28 cellular contexts compared by ENCODE assay signal in genomic region chr17:41639492-41640473, GRCh38. TPM values are rescaled to one million over a fixed set of nuclear protein-coding genes. Genes with fewer than 3 reads are reported as not detected.
DNase-seq lines count a peak whose midpoint lies in the region; ATAC-seq, FAIRE-seq and TF ChIP-seq lines count a peak whose summit lies in the region.
"Had no signal": no experiment of that assay in that cellular context is flagged by ENCODE, and none has a peak within 500 bp of the region (broad histone marks: within the 10 kb centered on the region; RNA-seq: fewer than 3 reads in every experiment).

No MANE protein-coding gene starts in this region.

- FAIRE-seq in H1 (lab: Jason Lieb, UNC), result no peak
- FAIRE-seq: GM12892 had no signal

- H4K5ac ChIP-seq in H1 (ENCODE audit: insufficient read length, low read depth, low read length), result no peak overlapping the region

- H3K9me3 Mint-ChIP-seq in WTC11, result no peaks in the 10 kb centered on the region
- H3K9me3 Mint-ChIP-seq: CD14-positive monocyte; CD8-positive, alpha-beta memory T cell had no signal

- no peaks in the 10 kb centered on the region for H4K20me1 ChIP-seq in H1 (replicated peaks in 1 of 2; ENCODE audit: control insufficient read depth in 1 of 2, insufficient read depth in 2 of 2, low read length in 2 of 2)
- no peaks in the 10 kb centered on the region for H4K20me1 ChIP-seq in OCI-LY7 (ENCODE audit: insufficient read depth, low read length)

- H2BK20ac ChIP-seq in H1 (ENCODE audit: low read length), result peak overlapping the region; percentile 86; the same call in 1 of the 2 replicates

- H3K79me1 ChIP-seq in H1 (ENCODE audit: low read depth, low read length), result no peaks in the 10 kb centered on the region

- no peaks in the 10 kb centered on the region for H3K23me2 ChIP-seq in H1 (ENCODE audit: low read depth, low read length)

- H3K23ac ChIP-seq in H1 (ENCODE audit: insufficient read length), result no peak overlapping the region

- no TSS peak for BruUV-seq in OCI-LY7 (replicated peaks; lab: Mats Ljungman, UMichigan)

- intact Hi-C loops in OCI-LY7 (cut with micrococcal nuclease; ENCODE audit: unreplicated experiment), result no loop called here

- H3K4me3 Mint-ChIP-seq in WTC11, result no peak overlapping the region
- H3K4me3 Mint-ChIP-seq: CD14-positive monocyte; CD8-positive, alpha-beta memory T cell had no signal

- H3K18ac ChIP-seq in H1 (ENCODE audit: extremely low read depth, low read length), result no peak overlapping the region

- no peak overlapping the region; the same call in 1 of the 2 replicates for H2BK15ac ChIP-seq in H1 (ENCODE audit: low read length)

- H2BK12ac ChIP-seq in H1 (ENCODE audit: low read depth, low read length), result no peak overlapping the region

- no peaks in the 10 kb centered on the region for H3K79me2 ChIP-seq in H1 (ENCODE audit: control insufficient read depth in 1 of 2, insufficient read depth in 2 of 2, low read length in 2 of 2)
- H3K79me2 ChIP-seq in OCI-LY7 (ENCODE audit: insufficient read depth, low read depth, low read length), result no peaks in the 10 kb centered on the region

- H2AFZ ChIP-seq in H1 (ENCODE audit: low read length), result no peak overlapping the region
- no peak overlapping the region for H2AFZ ChIP-seq in OCI-LY7 (ENCODE audit: low read length)

- TF ChIP-seq EP300 in H1 (IDR thresholded peaks at IDR 0.05; ENCODE audit: borderline replicate concordance in 1 of 2, low read depth in 2 of 2, low read length in 2 of 2), result no peak

- no peaks in the 10 kb centered on the region for H3K36me3 Mint-ChIP-seq in WTC11
- H3K36me3 Mint-ChIP-seq: CD14-positive monocyte; CD8-positive, alpha-beta memory T cell had no signal

- POLR2A ChIA-PET in HEK293 (lab: Yijun Ruan, JAX) (interaction anchor here (0.7 kb wide), 1 partner anchor 280 kb away, joined by 4 read pairs; no protein-coding TSS in a partner anchor), WTC11 (lab: Charles Lee) (no interaction called here), H1 (lab: Charles Lee; ENCODE audit: partially characterized antibody) (interaction anchor here (0.7 to 1.4 kb wide), 5 partner anchors 12 to 392 kb away, joined by 3 to 5 read pairs (median 4); partner anchors contain the start of gene KRT17), OCI-LY7 (lab: Charles Lee) (interaction anchor here (0.6 kb wide), 1 partner anchor 14 kb away, joined by 6 read pairs; no protein-coding TSS in a partner anchor)

- H3K4me1 Mint-ChIP-seq in WTC11, result peaks cover 10% of the 10 kb centered on the region
- H3K4me1 Mint-ChIP-seq: CD8-positive, alpha-beta memory T cell had no signal

- no peak for TF ChIP-seq CTCF in HEK293 (tag by site-specific recombination; IDR thresholded peaks at IDR 0.05)
- TF ChIP-seq CTCF in WTC11 (IDR thresholded peaks at IDR 0.05), result no peak
- TF ChIP-seq CTCF in H1 (IDR thresholded peaks at IDR 0.05; ENCODE audit: control extremely low read depth in 1 of 3, insufficient read depth in 1 of 3, low read depth in 1 of 3, low read length in 3 of 3), result no peak
- TF ChIP-seq CTCF in OCI-LY7 (conservative IDR thresholded peaks at IDR 0.05; ENCODE audit: low read length), result no peak

- H3K9me3 ChIP-seq in HEK293 (ENCODE audit: control insufficient read depth, insufficient read depth, low read depth, low read length), result no peaks in the 10 kb centered on the region
- no peaks in the 10 kb centered on the region for H3K9me3 ChIP-seq in H1 (ENCODE audit: insufficient read depth in 2 of 2, low read depth in 1 of 2, low read length in 1 of 2)
- H3K9me3 ChIP-seq in OCI-LY7 (ENCODE audit: low read length), result no peaks in the 10 kb centered on the region
- H3K9me3 ChIP-seq: BE2C had no signal

- H3K14ac ChIP-seq in H1 (ENCODE audit: insufficient read length), result no peak overlapping the region

- CTCF ChIA-PET in HEK293 (lab: Yijun Ruan, JAX), result interaction anchor here (0.6 to 2.8 kb wide), 7 partner anchors 9 to 167 kb away, joined by 3 to 23 read pairs (median 4); partner anchors contain the start of gene KRT17
- CTCF ChIA-PET in WTC11 (lab: Charles Lee), result interaction anchor here (1.7 to 16.2 kb wide), 3 partner anchors 9 to 89 kb away, joined by 5 to 319 read pairs (median 11); no protein-coding TSS in a partner anchor
- CTCF ChIA-PET in H1 (lab: Charles Lee; ENCODE audit: partially characterized antibody), result interaction anchor here (0.7 to 20.4 kb wide), 6 partner anchors 9 to 90 kb away, joined by 3 to 492 read pairs (median 4); no protein-coding TSS in a partner anchor
- CTCF ChIA-PET in OCI-LY7 (lab: Charles Lee; ENCODE audit: unreplicated experiment), result no interaction called here

- TF ChIP-seq POLR2A in H1 (IDR thresholded peaks at IDR 0.05; ENCODE audit: control extremely low read depth in 1 of 2, low read depth in 2 of 2, low read length in 2 of 2), result no peak

- H2BK5ac ChIP-seq in H1 (ENCODE audit: low read depth, low read length), result 0 out of 2 replicates have a peak overlapping the region, but pooled peaks have one; percentile 3

- no peak for ATAC-seq in WTC11

- no peak overlapping the region for H4K91ac ChIP-seq in H1 (replicated peaks; ENCODE audit: insufficient read length, low read length)

- no peak overlapping the region for H3K4ac ChIP-seq in H1 (replicated peaks; ENCODE audit: insufficient read length, low read depth, low read length)

- H3K27ac Mint-ChIP-seq in WTC11, result no peak overlapping the region
- H3K27ac Mint-ChIP-seq: CD14-positive monocyte; CD8-positive, alpha-beta memory T cell had no signal

- H3K4me2 ChIP-seq in H1 (ENCODE audit: insufficient read depth in 1 of 2, low read depth in 2 of 2, low read length in 2 of 2), result no peak overlapping the region
- no peak overlapping the region for H3K4me2 ChIP-seq in OCI-LY7 (ENCODE audit: low read length)

- H3K4me3 ChIP-seq in HEK293 (ENCODE audit: low read depth, low read length) (no peak overlapping the region), H1 (ENCODE audit: extremely low read depth in 1 of 4, insufficient read depth in 2 of 4, low read depth in 3 of 4, low read length in 4 of 4) (no peak overlapping the region), OCI-LY7 (ENCODE audit: low read depth, low read length, poor library complexity, severe bottlenecking) (no peak overlapping the region)

- WGBS in H1 (ENCODE audit: extremely low coverage in 1 of 2, insufficient coverage in 1 of 2, insufficient read length in 1 of 2, insufficient replicate concordance in 2 of 2, low coverage in 1 of 2, low lambda C conversion rate in 2 of 2, missing lambda C conversion rate in 1 of 2), 2 experiments, result 83% methylated on average over 7 of the region's 7 CpGs; no CpG with 5 or more reads in 1 of the 2 experiments

- no peaks in the 10 kb centered on the region for H3K36me3 ChIP-seq in HEK293 (ENCODE audit: control insufficient read depth in 2 of 2, insufficient read depth in 1 of 2, low read length in 2 of 2)
- no peaks in the 10 kb centered on the region for H3K36me3 ChIP-seq in H1 (ENCODE audit: control insufficient read depth in 2 of 4, insufficient read depth in 4 of 4, low read length in 3 of 4)
- no peaks in the 10 kb centered on the region for H3K36me3 ChIP-seq in OCI-LY7 (ENCODE audit: insufficient read depth, low read length)
- H3K36me3 ChIP-seq: BE2C had no signal

- H3K27me3 Mint-ChIP-seq in WTC11 (ENCODE audit: low read depth), result no peaks in the 10 kb centered on the region
- H3K27me3 Mint-ChIP-seq: CD8-positive, alpha-beta memory T cell had no signal

- H3K4me1 ChIP-seq in HEK293 (ENCODE audit: control insufficient read depth, insufficient read depth, low read length) (no peaks in the 10 kb centered on the region), H1 (replicated peaks in 1 of 4; ENCODE audit: control insufficient read depth in 3 of 4, insufficient read depth in 4 of 4, low read length in 3 of 4) (peaks cover 0 to 19% (median 4%) of the 10 kb centered on the region in 4 experiments; a peak in 2 of 7 replicates), OCI-LY7 (ENCODE audit: insufficient read depth, low read length, poor library complexity, severe bottlenecking) (no peaks in the 10 kb centered on the region)

- H2AK5ac ChIP-seq in H1 (ENCODE audit: low read depth, low read length), result no peak overlapping the region

- peaks cover 0 to 3% (median 0%) of the 10 kb centered on the region in 4 experiments; a peak in 1 of 7 replicates for H3K27me3 ChIP-seq in H1 (replicated peaks in 1 of 4; ENCODE audit: control insufficient read depth in 3 of 4, extremely low read depth in 1 of 4, insufficient read depth in 3 of 4, low read length in 3 of 4)
- H3K27me3 ChIP-seq: BE2C had no signal

- no peaks in the 10 kb centered on the region for H3K9me2 ChIP-seq in OCI-LY7 (ENCODE audit: insufficient read depth, low read length)

- H3K9ac ChIP-seq in H1 (replicated peaks in 1 of 4; ENCODE audit: extremely low read depth in 1 of 4, low read depth in 3 of 4, low read length in 3 of 4), result no peak overlapping the region

- H3K56ac ChIP-seq in H1 (replicated peaks; ENCODE audit: insufficient read length, low read depth, low read length), result no peak overlapping the region

- TF ChIP-seq RAD21 in H1 (IDR thresholded peaks at IDR 0.05 in 1 of 2, conservative IDR thresholded peaks at IDR 0.05 in 1 of 2; ENCODE audit: low read depth in 2 of 2, low read length in 2 of 2), result no peak

- H2BK120ac ChIP-seq in H1 (replicated peaks; ENCODE audit: low read depth, low read length), result no peak overlapping the region

- no peak overlapping the region for H3K27ac ChIP-seq in HEK293 (ENCODE audit: extremely low read depth, low read depth, low read length)
- no peak overlapping the region for H3K27ac ChIP-seq in H1 (ENCODE audit: low read depth, low read length)
- H3K27ac ChIP-seq in OCI-LY7 (ENCODE audit: low read depth, low read length, poor library complexity, severe bottlenecking), result no peak overlapping the region

- DNase-seq in WTC11 (ENCODE audit: low spot score) (no peak), H1 (ENCODE audit: low read depth in 1 of 2, low spot score in 2 of 2) (no peak), islet precursor cell (peak; percentile 66), putamen (ENCODE audit: low spot score) (no peak), epidermal melanocyte (ENCODE audit: insufficient read length, low spot score) (no peak), NCI-H187 (lab: John Stamatoyannopoulos, UW) (no peak), OCI-LY7 (ENCODE audit: low spot score) (no peak)
- DNase-seq: 8988T; ACHN; BE2C; CD8-positive, alpha-beta memory T cell; DMS 273 treated with DMSO at 0.1 percent for 48 hours; DMS79; GF-D8; H7; Kasumi-1; NCI-H1105; NCI-H1436 treated with DMSO at 0.1 percent for 48 hours; NCI-H2029; NCI-H446; NCI-H524 treated with DMSO at 0.1 percent for 48 hours; NCI-H82; RPMI8226; SHP77 had no signal

- peak overlapping the region; percentile 74; the same call in 1 of the 2 replicates for H4K8ac ChIP-seq in H1 (ENCODE audit: extremely low read depth, insufficient read depth, low read length)

RNA-seq across cellular contexts. Expression of gene KRT17, which starts 15.4 kb away (rescaled TPM):
- 0.53 to 1.5 TPM (median 0.92 TPM) in 3 replicates for total RNA-seq in WTC11 (2021)
- 0.36 and 0.50 TPM in 2 replicates for total RNA-seq in H1 (2021; fragmentation: NEBNext Ultra II Directional; extraction: Animal tissue kit (Norgen Biotek cat#: 25700))
- 0.95 and 0.96 TPM in 2 replicates for polyA plus RNA-seq in H1 (2011; rRNA removed)
- polyA plus RNA-seq in H1 (2011; cell fraction: cytosol; rRNA removed), result 0.76 TPM
- 0.87 TPM for polyA plus RNA-seq in H1 (2011; cell fraction: nucleus; rRNA removed)
- 0.44 to 0.88 TPM (median 0.81 TPM) in 4 replicates for polyA plus RNA-seq in H1 (2012, experiment 1 of 2)
- 0.88 TPM for polyA plus RNA-seq in H1 (2012, experiment 2 of 2)
- polyA plus RNA-seq in H1 (2013, experiment 1 of 2), result 0.55 TPM
- polyA plus RNA-seq in H1 (2013, experiment 2 of 2), result 0.46 TPM
- 0.19 and 1.00 TPM in 2 replicates for polyA minus RNA-seq in H1 (2011; rRNA and poly(A)+ RNA removed)
- polyA minus RNA-seq in H1 (2011; cell fraction: cytosol; rRNA and poly(A)+ RNA removed), result 22.5 TPM
- polyA minus RNA-seq in H1 (2011; cell fraction: nucleus; rRNA and poly(A)+ RNA removed), result 11.9 TPM
- total RNA-seq in OCI-LY7 (2014; rRNA removed; shearing (Covaris generic)), result not detected in 2 replicates
- 0.70 and 2.1 TPM in 2 replicates for total RNA-seq in OCI-LY7 (2022)
- total RNA-seq: H7, SK-MEL-5 had no signal
- polyA plus RNA-seq: CD14-positive monocyte; CD8-positive, alpha-beta memory T cell had no signal

RNA-seq across cellular contexts. Expression of gene KRT16, which starts 27.2 kb away (rescaled TPM):
- total RNA-seq in WTC11 (2021) (not detected in 3 replicates), OCI-LY7 (2022) (not detected in 2 replicates)
- total RNA-seq in H1 (2021; fragmentation: NEBNext Ultra II Directional; extraction: Animal tissue kit (Norgen Biotek cat#: 25700)), result not detected in 2 replicates
- not detected in 2 replicates for polyA plus RNA-seq in H1 (2011; rRNA removed)
- not detected for polyA plus RNA-seq in H1 (2011; cell fraction: cytosol; rRNA removed)
- polyA plus RNA-seq in H1 (2011; cell fraction: nucleus; rRNA removed), result not detected
- polyA plus RNA-seq in H1 (2012, experiment 1 of 2), result not detected in 4 replicates
- polyA plus RNA-seq in H1 (2012, experiment 2 of 2), result not detected
- polyA plus RNA-seq in H1 (2013, experiment 1 of 2), result not detected
- not detected for polyA plus RNA-seq in H1 (2013, experiment 2 of 2)
- not detected in 2 replicates for polyA minus RNA-seq in H1 (2011; rRNA and poly(A)+ RNA removed)
- not detected for polyA minus RNA-seq in H1 (2011; cell fraction: cytosol; rRNA and poly(A)+ RNA removed)
- not detected for polyA minus RNA-seq in H1 (2011; cell fraction: nucleus; rRNA and poly(A)+ RNA removed)
- not detected in 2 replicates for total RNA-seq in OCI-LY7 (2014; rRNA removed; shearing (Covaris generic))
- total RNA-seq: CD8-positive, alpha-beta memory T cell; H7; SK-MEL-5 had no signal
- polyA plus RNA-seq: CD14-positive monocyte; CD8-positive, alpha-beta memory T cell had no signal

RNA-seq across cellular contexts. Expression of gene EIF1, which starts 48.9 kb away (rescaled TPM):
- 466 to 481 TPM (median 475 TPM) in 3 replicates for total RNA-seq in WTC11 (2021)
- total RNA-seq in H1 (2021; fragmentation: NEBNext Ultra II Directional; extraction: Animal tissue kit (Norgen Biotek cat#: 25700)), result 528 and 539 TPM in 2 replicates
- 89.3 and 175 TPM in 2 replicates for polyA plus RNA-seq in H1 (2011; rRNA removed)
- polyA plus RNA-seq in H1 (2011; cell fraction: cytosol; rRNA removed), result 105 TPM
- 101 TPM for polyA plus RNA-seq in H1 (2011; cell fraction: nucleus; rRNA removed)
- 476 to 568 TPM (median 517 TPM) in 4 replicates for polyA plus RNA-seq in H1 (2012, experiment 1 of 2)
- polyA plus RNA-seq in H1 (2012, experiment 2 of 2), result 186 TPM
- 266 TPM for polyA plus RNA-seq in H1 (2013, experiment 1 of 2)
- 257 TPM for polyA plus RNA-seq in H1 (2013, experiment 2 of 2)
- 91.0 and 95.7 TPM in 2 replicates for polyA minus RNA-seq in H1 (2011; rRNA and poly(A)+ RNA removed)
- polyA minus RNA-seq in H1 (2011; cell fraction: cytosol; rRNA and poly(A)+ RNA removed), result 120 TPM
- polyA minus RNA-seq in H1 (2011; cell fraction: nucleus; rRNA and poly(A)+ RNA removed), result 121 TPM
- 123 and 145 TPM in 2 replicates for total RNA-seq in OCI-LY7 (2014; rRNA removed; shearing (Covaris generic))
- 659 and 705 TPM in 2 replicates for total RNA-seq in OCI-LY7 (2022)

RNA-seq across cellular contexts. Expression of gene KRT14, which starts 53.1 kb away (rescaled TPM):
- not detected in 3 replicates for total RNA-seq in WTC11 (2021)
- not detected in 2 replicates for total RNA-seq in H1 (2021; fragmentation: NEBNext Ultra II Directional; extraction: Animal tissue kit (Norgen Biotek cat#: 25700))
- polyA plus RNA-seq in H1 (2011; rRNA removed), result 0.13 and 0.35 TPM in 2 replicates
- not detected for polyA plus RNA-seq in H1 (2011; cell fraction: cytosol; rRNA removed)
- not detected for polyA plus RNA-seq in H1 (2011; cell fraction: nucleus; rRNA removed)
- polyA plus RNA-seq in H1 (2012, experiment 1 of 2), result not detected in 4 replicates
- polyA plus RNA-seq in H1 (2012, experiment 2 of 2), result not detected
- not detected for polyA plus RNA-seq in H1 (2013, experiment 1 of 2)
- not detected for polyA plus RNA-seq in H1 (2013, experiment 2 of 2)
- 0.16 and 0.61 TPM in 2 replicates for polyA minus RNA-seq in H1 (2011; rRNA and poly(A)+ RNA removed)
- not detected for polyA minus RNA-seq in H1 (2011; cell fraction: cytosol; rRNA and poly(A)+ RNA removed)
- polyA minus RNA-seq in H1 (2011; cell fraction: nucleus; rRNA and poly(A)+ RNA removed), result not detected
- total RNA-seq in OCI-LY7 (2014; rRNA removed; shearing (Covaris generic)), result not detected in 2 replicates
- total RNA-seq in OCI-LY7 (2022), result 0.30 and 0.82 TPM in 2 replicates
- total RNA-seq: CD8-positive, alpha-beta memory T cell; H7; SK-MEL-5 had no signal
- polyA plus RNA-seq: CD14-positive monocyte; CD8-positive, alpha-beta memory T cell had no signal

Comparison
In these comparisons a context has a peak if more than half of its experiments do, and no peak if none do; other contexts are left out.
1. Of the 8 proteins assayed by ChIP-seq in both HEK293 and WTC11: peak only in HEK293: ATF2; only in WTC11: none; in both: none; in neither: 7.